In genomic region chr11:110524227-110524626, GRCh38 we compare ENCODE assay signal across 1 cellular context.
TF ChIP-seq lines count a peak whose summit lies in the region.

No MANE protein-coding gene starts in this region.

TF ChIP-seq in GM23338, 12 proteins besides CTCF, POLR2A, EP300 and RAD21 (continued from another document):
- no peak for TF ChIP-seq REST (IDR thresholded peaks at IDR 0.05; ENCODE audit: unreplicated experiment)
- no peak for TF ChIP-seq JUNB (IDR thresholded peaks at IDR 0.05; ENCODE audit: unreplicated experiment)
- TF ChIP-seq EZH2 (IDR thresholded peaks at IDR 0.05; ENCODE audit: low read depth, unreplicated experiment): no peak
- TF ChIP-seq NANOG (IDR thresholded peaks at IDR 0.05; ENCODE audit: borderline replicate concordance): no peak
